ENCODE assay signal across 34 cellular contexts in the genomic region with DNA sequence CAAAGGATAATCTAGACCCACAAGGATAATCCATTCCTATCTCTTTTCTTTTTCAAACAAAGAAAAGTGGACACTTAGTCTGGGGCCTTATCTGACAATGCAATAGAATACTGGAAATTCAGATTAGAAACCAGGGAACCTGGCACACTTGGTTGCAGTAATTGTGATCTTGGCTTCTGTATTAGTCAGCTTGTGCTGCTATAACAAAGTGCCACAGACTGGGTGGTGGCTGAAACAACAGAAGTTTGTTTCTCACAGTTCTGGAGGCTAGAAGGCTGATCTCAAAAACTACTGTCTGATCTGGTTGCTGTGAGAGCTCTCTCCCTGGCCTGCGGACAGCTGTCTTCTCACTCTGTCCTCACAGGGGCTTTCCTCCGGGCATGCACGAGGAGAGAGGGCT.
"Had no signal": no experiment of that assay in that cellular context is flagged by ENCODE, and none has a peak within 500 bp of the region (broad histone marks: within the 10 kb centered on the region; RNA-seq: fewer than 3 reads in every experiment).

No MANE protein-coding gene starts in this region.

- H3K9me3 ChIP-seq: esophagus muscularis mucosa, gastroesophageal sphincter had no signal

- H3K36me3 ChIP-seq: brain microvascular endothelial cell, esophagus muscularis mucosa, gastroesophageal sphincter, WERI-Rb-1 had no signal

- H3K27me3 Mint-ChIP-seq: dendritic cell treated with granulocyte-macrophage colony-stimulating factor and Interleukin-4, amounts not matched to agents 40 ng/mL and 50 ng/mL, for 4 days had no signal

- H3K4me3 ChIP-seq: coronary artery, dorsolateral prefrontal cortex, esophagus muscularis mucosa, gastroesophageal sphincter had no signal

- H3K9me3 Mint-ChIP-seq: activated B cell treated with CpG ODN at 0.5 μM for 24 hours; activated CD8-positive, alpha-beta T cell treated with anti-CD3 and anti-CD28 coated beads for 36 hours; activated T-cell treated with anti-CD3 and anti-CD28 coated beads, Interleukin-2, amount 50 U/mL, for 4 hours; activated T-helper 17 cell treated with anti-CD3 and anti-CD28 coated beads, Interleukin-2, amount 50 U/mL, for 72 hours; central memory CD8-positive, alpha-beta T cell; dendritic cell treated with granulocyte-macrophage colony-stimulating factor and Interleukin-4, amounts not matched to agents 40 ng/mL and 50 ng/mL, for 4 days; endodermal cell; T-helper 2 cell treated with Interferon-gamma antibody and Interleukin-4, amounts not matched to agents 5 μg/mL and 100 μg/mL, for 36 hours had no signal

- DNase-seq: activated B cell treated with CpG ODN at 0.5 μM for 24 hours; activated CD4-positive, alpha-beta T cell treated with anti-CD3 and anti-CD28 coated beads for 48 hours; activated CD4-positive, alpha-beta T cell treated with anti-CD3 and anti-CD28 coated beads, Interleukin-2, amount 50 U/mL, for 1 hour; activated CD4-positive, alpha-beta T cell treated with anti-CD3 and anti-CD28 coated beads, Interleukin-2, amount 50 U/mL, for 48 hours; activated CD8-positive, alpha-beta memory T cell treated with anti-CD3 and anti-CD28 coated beads for 24 hours; activated CD8-positive, alpha-beta T cell treated with anti-CD3 and anti-CD28 coated beads for 36 hours; activated effector memory CD4-positive, alpha-beta T cell treated with Interleukin-2 at 50 U/mL for 16 hours; activated gamma-delta T cell treated with Interleukin-2 at 50 U/mL for 16 hours; activated naive CD4-positive, alpha-beta T cell treated with anti-CD3 and anti-CD28 coated beads, Interleukin-2, amount 50 U/mL, for 16 hours; activated naive CD4-positive, alpha-beta T cell treated with Interleukin-2 at 50 U/mL for 16 hours; activated T-cell treated with anti-CD3 and anti-CD28 coated beads, Interleukin-2, amount 50 U/mL, for 4 hours; amniotic stem cell; anterior cingulate cortex; brain microvascular endothelial cell; dorsolateral prefrontal cortex; effector memory CD4-positive, alpha-beta T cell; endodermal cell; erythroblast; foreskin melanocyte; T-helper 1 cell; T-helper 17 cell; T1000; WERI-Rb-1 had no signal

- H3K27ac ChIP-seq: brain microvascular endothelial cell, coronary artery, dorsolateral prefrontal cortex, esophagus muscularis mucosa, gastroesophageal sphincter, WERI-Rb-1 had no signal

- ATAC-seq: activated CD4-positive, CD25-positive, alpha-beta regulatory T cell treated with anti-CD3 and anti-CD28 coated beads, Interleukin-2, amount 50 U/mL, for 24 hours; activated CD8-positive, alpha-beta T cell treated with anti-CD3 and anti-CD28 coated beads for 36 hours; activated T-cell treated with anti-CD3 and anti-CD28 coated beads, Interleukin-2, amount 50 U/mL, for 4 hours; activated T-helper 17 cell treated with anti-CD3 and anti-CD28 coated beads, Interleukin-2, amount 50 U/mL, for 72 hours; gastroesophageal sphincter; T-helper 17 cell had no signal

- H3K4me3 Mint-ChIP-seq: activated B cell treated with CpG ODN at 0.5 μM for 24 hours; activated CD8-positive, alpha-beta T cell treated with anti-CD3 and anti-CD28 coated beads for 36 hours; activated naive CD8-positive, alpha-beta T cell; activated T-cell treated with anti-CD3 and anti-CD28 coated beads, Interleukin-2, amount 50 U/mL, for 4 hours; activated T-helper 17 cell treated with anti-CD3 and anti-CD28 coated beads, Interleukin-2, amount 50 U/mL, for 72 hours; central memory CD8-positive, alpha-beta T cell; dendritic cell treated with granulocyte-macrophage colony-stimulating factor and Interleukin-4, amounts not matched to agents 40 ng/mL and 50 ng/mL, for 4 days; endodermal cell; T-helper 17 cell; T-helper 2 cell treated with Interferon-gamma antibody and Interleukin-4, amounts not matched to agents 5 μg/mL and 100 μg/mL, for 36 hours had no signal

- H3K4me1 Mint-ChIP-seq: activated B cell treated with CpG ODN at 0.5 μM for 24 hours; activated T-helper 17 cell treated with anti-CD3 and anti-CD28 coated beads, Interleukin-2, amount 50 U/mL, for 72 hours; central memory CD8-positive, alpha-beta T cell; endodermal cell; T-helper 17 cell had no signal

- H3K4me1 ChIP-seq: esophagus muscularis mucosa, gastroesophageal sphincter had no signal

- FAIRE-seq: astrocyte, bronchial epithelial cell had no signal

- H3K27ac Mint-ChIP-seq: activated B cell treated with CpG ODN at 0.5 μM for 24 hours; activated CD8-positive, alpha-beta T cell treated with anti-CD3 and anti-CD28 coated beads for 36 hours; activated naive CD8-positive, alpha-beta T cell; activated T-helper 17 cell treated with anti-CD3 and anti-CD28 coated beads, Interleukin-2, amount 50 U/mL, for 72 hours; dendritic cell treated with granulocyte-macrophage colony-stimulating factor and Interleukin-4, amounts not matched to agents 40 ng/mL and 50 ng/mL, for 4 days; endodermal cell; T-helper 17 cell; T-helper 2 cell treated with Interferon-gamma antibody and Interleukin-4, amounts not matched to agents 5 μg/mL and 100 μg/mL, for 36 hours had no signal

- H3K27me3 ChIP-seq: brain microvascular endothelial cell, gastroesophageal sphincter had no signal
